ENCODE assay signal across 17 cellular contexts in genomic region chr7:34869016-34869415, GRCh38.
"Had no signal": no experiment of that assay in that cellular context is flagged by ENCODE, and none has a peak within 500 bp of the region (broad histone marks: within the 10 kb centered on the region; RNA-seq: fewer than 3 reads in every experiment).

No MANE protein-coding gene starts in this region.

- H3K27me3 ChIP-seq: colonic mucosa, hepatocyte, vagina had no signal

- H3K36me3 Mint-ChIP-seq: mesothelial cell of epicardium had no signal

- H3K4me1 ChIP-seq: colonic mucosa, psoas muscle, vagina had no signal

- H3K4me1 Mint-ChIP-seq: mesothelial cell of epicardium, nephron progenitor cell had no signal

- H3K36me3 ChIP-seq: colonic mucosa, vagina, WERI-Rb-1 had no signal

- H3K9me3 ChIP-seq: colonic mucosa, psoas muscle, vagina had no signal

- H3K27ac ChIP-seq: colonic mucosa, hepatocyte, psoas muscle, vagina, WERI-Rb-1 had no signal

- DNase-seq: activated CD4-positive, alpha-beta T cell treated with anti-CD3 and anti-CD28 coated beads for 1 hour; colonic mucosa; nephron progenitor cell; psoas muscle; stimulated activated CD8-positive, alpha-beta memory T cell treated with anti-CD3 and anti-CD28 coated beads, Interleukin-4, amount 100 ng/mL, for 48 hours; stimulated activated naive CD4-positive, alpha-beta T cell treated with Interleukin-2 at 50 U/mL for 16 hours; SW 1271; T-helper 2 cell; trophoblast cell; WERI-Rb-1 had no signal

- H3K27me3 Mint-ChIP-seq: activated naive CD8-positive, alpha-beta T cell had no signal

- ATAC-seq: left lobe of liver, psoas muscle, sciatic nerve had no signal

- H3K27ac Mint-ChIP-seq: activated naive CD8-positive, alpha-beta T cell; mesothelial cell of epicardium; nephron progenitor cell had no signal

- H3K9me3 Mint-ChIP-seq: nephron progenitor cell had no signal

- H3K4me3 ChIP-seq: colonic mucosa, hepatocyte, lung, psoas muscle, vagina had no signal

- H3K4me3 Mint-ChIP-seq: activated naive CD8-positive, alpha-beta T cell; mesothelial cell of epicardium; nephron progenitor cell had no signal
